In genomic region chr2:64330691-64331429, GRCh38 we compare ENCODE assay signal across 1 cellular context.
A peak's percentile ranks its signal among the peaks of the same experiment; 100 is the strongest.
TF ChIP-seq lines count a peak whose summit lies in the region.

No MANE protein-coding gene starts in this region.

TF ChIP-seq in HepG2, 621 proteins besides CTCF, POLR2A, EP300 and RAD21 (continued from another document):
- 0 out of 2 replicates have a peak, but pooled peaks have one; percentile 31 for TF ChIP-seq KDM2A (CRISPR knock-in tag; IDR thresholded peaks at IDR 0.05; ENCODE audit: borderline replicate concordance, low read depth)
- TF ChIP-seq NR0B2 (CRISPR knock-in tag; IDR thresholded peaks at IDR 0.05): no peak
- TF ChIP-seq ZNF589 (CRISPR knock-in tag; conservative IDR thresholded peaks at IDR 0.05): no peak
- TF ChIP-seq HIC2 (CRISPR knock-in tag; IDR thresholded peaks at IDR 0.05; ENCODE audit: low read depth): no peak
- TF ChIP-seq MXD1 (CRISPR knock-in tag; IDR thresholded peaks at IDR 0.05): no peak
- TF ChIP-seq ZHX2 (IDR thresholded peaks at IDR 0.05; ENCODE audit: low read depth): no peak
- no peak for TF ChIP-seq ZHX2 (CRISPR knock-in tag; IDR thresholded peaks at IDR 0.05; ENCODE audit: borderline replicate concordance)
- no peak for TF ChIP-seq RFXANK (CRISPR knock-in tag; IDR thresholded peaks at IDR 0.05)
- no peak for TF ChIP-seq ZNF343 (CRISPR knock-in tag; IDR thresholded peaks at IDR 0.05)
- no peak for TF ChIP-seq TIGD3 (CRISPR knock-in tag; IDR thresholded peaks at IDR 0.05; ENCODE audit: borderline replicate concordance)
